1 cellular context compared by ENCODE assay signal in genomic region chr15:41042851-41043250, GRCh38.
TF ChIP-seq lines count a peak whose summit lies in the region.

No MANE protein-coding gene starts in this region.

TF ChIP-seq in IMR-90, 13 proteins besides CTCF, POLR2A, EP300 and RAD21 (continued from another document):
- TF ChIP-seq ELK1 (IDR thresholded peaks at IDR 0.05; ENCODE audit: borderline replicate concordance, low read depth, low read length) (no peak), MXI1 (IDR thresholded peaks at IDR 0.05; ENCODE audit: borderline replicate concordance, low read depth, low read length) (no peak), BHLHE40 (IDR thresholded peaks at IDR 0.05; ENCODE audit: low read depth, low read length) (no peak), RCOR1 (IDR thresholded peaks at IDR 0.05; ENCODE audit: insufficient replicate concordance, low read length) (no peak), MAZ (IDR thresholded peaks at IDR 0.05; ENCODE audit: borderline replicate concordance, low read depth, low read length) (no peak), CEBPB (IDR thresholded peaks at IDR 0.05; ENCODE audit: low read depth, low read length) (no peak), CHD1 (IDR thresholded peaks at IDR 0.05; ENCODE audit: low read depth, low read length) (no peak), SMC3 (IDR thresholded peaks at IDR 0.05; ENCODE audit: low read depth, low read length) (no peak), FOS (IDR thresholded peaks at IDR 0.05; ENCODE audit: low read depth, low read length) (no peak)
